9 cellular contexts compared by ENCODE assay signal in genomic region chr1:93607814-93608187, GRCh38.
A peak's percentile ranks its signal among the peaks of the same experiment; 100 is the strongest.
DNase-seq lines count a peak whose midpoint lies in the region; ATAC-seq, FAIRE-seq and TF ChIP-seq lines count a peak whose summit lies in the region.
"Had no signal": no experiment of that assay in that cellular context is flagged by ENCODE, and none has a peak within 500 bp of the region (broad histone marks: within the 10 kb centered on the region; RNA-seq: fewer than 3 reads in every experiment).

No MANE protein-coding gene starts in this region.

- H3K36me3 ChIP-seq in body of pancreas (replicated peaks in 1 of 2; ENCODE audit: insufficient read depth in 1 of 2, low read depth in 2 of 2): no peaks in the 10 kb centered on the region

- H3K27me3 Mint-ChIP-seq in stimulated activated naive CD8-positive, alpha-beta T cell treated with anti-CD3 and anti-CD28 coated beads, Interleukin-15, amount 100 ng/mL, for 72 hours: no peaks in the 10 kb centered on the region

- ATAC-seq in GM21360 (IDR thresholded peaks at IDR 0.05; ENCODE audit: unreplicated experiment) (peak; percentile 97), HG03521 (IDR thresholded peaks at IDR 0.05; ENCODE audit: unreplicated experiment) (peak; percentile 90), body of pancreas (no peak)
- ATAC-seq in stimulated activated naive CD8-positive, alpha-beta T cell treated with anti-CD3 and anti-CD28 coated beads, Interleukin-15, amount 100 ng/mL, for 72 hours: peak; percentile 96
- ATAC-seq: HCT116 had no signal

- no peak overlapping the region for H3K4me3 ChIP-seq in epithelial cell of esophagus (ENCODE audit: low read length)
- no peak overlapping the region for H3K4me3 ChIP-seq in body of pancreas

- no peak overlapping the region for H3K27ac Mint-ChIP-seq in stimulated activated naive CD8-positive, alpha-beta T cell treated with anti-CD3 and anti-CD28 coated beads, Interleukin-15, amount 100 ng/mL, for 72 hours

- no peaks in the 10 kb centered on the region for H3K9me3 Mint-ChIP-seq in stimulated activated naive CD8-positive, alpha-beta T cell treated with anti-CD3 and anti-CD28 coated beads, Interleukin-15, amount 100 ng/mL, for 72 hours

- WGBS in body of pancreas, 2 donors: 68 to 93% methylated on average over 5 of the region's 5 CpGs

- H3K4me1 Mint-ChIP-seq in stimulated activated naive CD8-positive, alpha-beta T cell treated with anti-CD3 and anti-CD28 coated beads, Interleukin-15, amount 100 ng/mL, for 72 hours: peaks cover 28% of the 10 kb centered on the region

- no peak for TF ChIP-seq POLR2A in body of pancreas (IDR thresholded peaks at IDR 0.05)

- DNase-seq in GM10266 (ENCODE audit: extremely low spot score): peak; percentile 79
- DNase-seq in epithelial cell of esophagus (ENCODE audit: low read depth): peak; percentile 64
- DNase-seq in stimulated activated naive CD8-positive, alpha-beta T cell treated with anti-CD3 and anti-CD28 coated beads, Interleukin-15, amount 100 ng/mL, for 72 hours: peak; percentile 22 to 67
- DNase-seq in medulla oblongata (ENCODE audit: extremely low spot score): no peak
- no peak for DNase-seq in HTR-8/SVneo (ENCODE audit: insufficient read length, low spot score)
- DNase-seq in body of pancreas: no peak

- H3K27ac ChIP-seq in body of pancreas: no peak overlapping the region

- no peaks in the 10 kb centered on the region for H3K27me3 ChIP-seq in body of pancreas

- no peak for TF ChIP-seq CTCF in GM10266 (IDR thresholded peaks at IDR 0.05; ENCODE audit: control insufficient read depth, insufficient read depth, low read depth, missing control alignments)
- no peak for TF ChIP-seq CTCF in epithelial cell of esophagus (IDR thresholded peaks at IDR 0.05; ENCODE audit: insufficient read depth, low read depth, low read length, missing control alignments)
- no peak for TF ChIP-seq CTCF in body of pancreas (IDR thresholded peaks at IDR 0.05)

- H3K4me1 ChIP-seq in body of pancreas: peaks cover 4% of the 10 kb centered on the region

- intact Hi-C loops in body of pancreas (cut with DNase I): no loop called here

- no peak for FAIRE-seq in HTR-8/SVneo (lab: Jason Lieb, UNC)

- H3K9me3 ChIP-seq in body of pancreas: no peaks in the 10 kb centered on the region

- H3K4me3 Mint-ChIP-seq in stimulated activated naive CD8-positive, alpha-beta T cell treated with anti-CD3 and anti-CD28 coated beads, Interleukin-15, amount 100 ng/mL, for 72 hours: peak overlapping the region in 1 of 2 donors; percentile 30

Comparison
In these comparisons a context has a peak if more than half of its experiments do, and no peak if none do; other contexts are left out.
1. DNase-seq: peak in GM10266 (single experiment), epithelial cell of esophagus (single experiment) and stimulated activated naive CD8-positive, alpha-beta T cell treated with anti-CD3 and anti-CD28 coated beads, Interleukin-15, amount 100 ng/mL, for 72 hours (2 of 2); none in medulla oblongata (single experiment), HTR-8/SVneo (single experiment) and body of pancreas (0 of 4).